Comparison of ENCODE assay signal across 7 cellular contexts in genomic region chr20:9903048-9903651, GRCh38.
A peak's percentile ranks its signal among the peaks of the same experiment; 100 is the strongest.
DNase-seq lines count a peak whose midpoint lies in the region; ATAC-seq and TF ChIP-seq lines count a peak whose summit lies in the region.

No MANE protein-coding gene starts in this region.

- H2AFZ ChIP-seq in MM.1S (ENCODE audit: low read length) (no peak overlapping the region), neural cell (ENCODE audit: low read depth, low read length) (no peak overlapping the region)

- H3K27me3 Mint-ChIP-seq in chondrocyte (ENCODE audit: low read depth), result peaks cover 50% of the 10 kb centered on the region

- H3K4me1 ChIP-seq in MM.1S (ENCODE audit: low read length), result peaks cover 9% of the 10 kb centered on the region; the same call in 1 of the 2 replicates
- H3K4me1 ChIP-seq in left ventricle myocardium inferior, result no peaks in the 10 kb centered on the region

- H3K4me3 Mint-ChIP-seq in chondrocyte (ENCODE audit: unreplicated experiment), result no peak overlapping the region

- H3K9ac ChIP-seq in MM.1S (ENCODE audit: low read length), result no peak overlapping the region
- H3K9ac ChIP-seq in neural cell (ENCODE audit: low read length), result no peak overlapping the region

- no peaks in the 10 kb centered on the region for H3K27me3 ChIP-seq in MM.1S (replicated peaks; ENCODE audit: insufficient read depth, low read length)
- no peaks in the 10 kb centered on the region for H3K27me3 ChIP-seq in neural cell (ENCODE audit: insufficient read depth, low read depth, low read length)
- H3K27me3 ChIP-seq in left ventricle myocardium inferior (ENCODE audit: low read depth), result peaks cover 21% of the 10 kb centered on the region

- H4K20me1 ChIP-seq in MM.1S (ENCODE audit: insufficient read depth, low read length), result no peaks in the 10 kb centered on the region
- no peaks in the 10 kb centered on the region for H4K20me1 ChIP-seq in neural cell (ENCODE audit: insufficient read depth)

- no peak for TF ChIP-seq EP300 in neural cell (conservative IDR thresholded peaks at IDR 0.05; ENCODE audit: poor library complexity, severe bottlenecking)

- H3K27ac Mint-ChIP-seq in chondrocyte (ENCODE audit: unreplicated experiment), result no peak overlapping the region

- no peaks in the 10 kb centered on the region for H3K36me3 Mint-ChIP-seq in chondrocyte (ENCODE audit: low read depth)

- H3K9me2 ChIP-seq in MM.1S (replicated peaks; ENCODE audit: insufficient read depth, low read length) (no peaks in the 10 kb centered on the region), neural cell (ENCODE audit: insufficient read depth, low read length) (no peaks in the 10 kb centered on the region)

- intact Hi-C loops in left ventricle myocardium inferior (cut with micrococcal nuclease), result loop anchor here (10.0 kb wide), 2 partner anchors 62 to 278 kb away; no protein-coding TSS in a partner anchor

- H3K79me2 ChIP-seq in MM.1S (ENCODE audit: low read length), result no peaks in the 10 kb centered on the region
- H3K79me2 ChIP-seq in neural cell (replicated peaks; ENCODE audit: insufficient read depth, low read length), result no peaks in the 10 kb centered on the region

- H3K9me3 ChIP-seq in MM.1S (replicated peaks; ENCODE audit: insufficient read depth, low read length), result no peaks in the 10 kb centered on the region
- no peaks in the 10 kb centered on the region for H3K9me3 ChIP-seq in neural cell (ENCODE audit: low read length)
- no peaks in the 10 kb centered on the region for H3K9me3 ChIP-seq in left ventricle myocardium inferior (replicated peaks)

- TF ChIP-seq RAD21 in neural cell (conservative IDR thresholded peaks at IDR 0.05), result no peak

- no peaks in the 10 kb centered on the region for H3F3A ChIP-seq in MM.1S (ENCODE audit: insufficient read depth, low read length)
- H3F3A ChIP-seq in neural cell (ENCODE audit: insufficient read depth, low read length, poor library complexity, severe bottlenecking), result no peaks in the 10 kb centered on the region

- no peaks in the 10 kb centered on the region for H3K4me1 Mint-ChIP-seq in chondrocyte (ENCODE audit: low read depth)

- ATAC-seq in HG03045 (IDR thresholded peaks at IDR 0.05; ENCODE audit: unreplicated experiment) (no peak), GM18909 (IDR thresholded peaks at IDR 0.05; ENCODE audit: poor library complexity, unreplicated experiment) (no peak)

- H3K36me3 ChIP-seq in MM.1S (replicated peaks; ENCODE audit: insufficient read depth, low read length), result no peaks in the 10 kb centered on the region
- H3K36me3 ChIP-seq in neural cell (ENCODE audit: insufficient read depth, low read length), result no peaks in the 10 kb centered on the region
- no peaks in the 10 kb centered on the region for H3K36me3 ChIP-seq in left ventricle myocardium inferior

- H3K9me3 Mint-ChIP-seq in chondrocyte (ENCODE audit: low read depth), result peaks cover 5% of the 10 kb centered on the region

- H3K27ac ChIP-seq in MM.1S (ENCODE audit: low read length), result no peak overlapping the region
- H3K27ac ChIP-seq in neural cell (ENCODE audit: low read length), result no peak overlapping the region
- H3K27ac ChIP-seq in left ventricle myocardium inferior (replicated peaks), result no peak overlapping the region

- H3K4me2 ChIP-seq in MM.1S (ENCODE audit: low read depth, low read length) (no peak overlapping the region), neural cell (ENCODE audit: low read length) (no peak overlapping the region)

- TF ChIP-seq CTCF in GM12875 (IDR thresholded peaks at IDR 0.05; ENCODE audit: borderline replicate concordance, insufficient read depth, low read depth, low read length), result peak; percentile 61; the same call in 1 of the 2 replicates
- peak; percentile 67 for TF ChIP-seq CTCF in MM.1S (IDR thresholded peaks at IDR 0.05; ENCODE audit: low read length)
- peak; percentile 70 for TF ChIP-seq CTCF in chondrocyte (IDR thresholded peaks at IDR 0.05)
- TF ChIP-seq CTCF in neural cell (IDR thresholded peaks at IDR 0.05; ENCODE audit: poor library complexity, severe bottlenecking), result peak; percentile 34
- TF ChIP-seq CTCF in left ventricle myocardium inferior (IDR thresholded peaks at IDR 0.05; ENCODE audit: borderline replicate concordance), result no peak

- no peak overlapping the region for H3K4me3 ChIP-seq in GM12875 (ENCODE audit: low read depth, low read length)
- H3K4me3 ChIP-seq in MM.1S (ENCODE audit: low read length), result no peak overlapping the region
- no peak overlapping the region for H3K4me3 ChIP-seq in neural cell (ENCODE audit: low read length)
- H3K4me3 ChIP-seq in left ventricle myocardium inferior, result no peak overlapping the region

- DNase-seq in MM.1S, result peak; percentile 33
- DNase-seq in chondrocyte (ENCODE audit: low spot score), result no peak
- DNase-seq in left ventricle myocardium inferior, result no peak

TF ChIP-seq in neural cell, 6 proteins besides CTCF, POLR2A, EP300 and RAD21:
- TF ChIP-seq TAF1 (IDR thresholded peaks at IDR 0.05; ENCODE audit: low read depth) (no peak), EZH2 (IDR thresholded peaks at IDR 0.05; ENCODE audit: borderline replicate concordance, insufficient read depth, low read length, poor library complexity, severe bottlenecking) (no peak), POLR2AphosphoS5 (IDR thresholded peaks at IDR 0.05) (no peak), MXI1 (conservative IDR thresholded peaks at IDR 0.05; ENCODE audit: poor library complexity, severe bottlenecking) (no peak), REST (IDR thresholded peaks at IDR 0.05; ENCODE audit: borderline replicate concordance) (no peak), SMC3 (conservative IDR thresholded peaks at IDR 0.05; ENCODE audit: poor library complexity) (no peak)
